Comparison of ENCODE assay signal across 8 cellular contexts in the genomic region with DNA sequence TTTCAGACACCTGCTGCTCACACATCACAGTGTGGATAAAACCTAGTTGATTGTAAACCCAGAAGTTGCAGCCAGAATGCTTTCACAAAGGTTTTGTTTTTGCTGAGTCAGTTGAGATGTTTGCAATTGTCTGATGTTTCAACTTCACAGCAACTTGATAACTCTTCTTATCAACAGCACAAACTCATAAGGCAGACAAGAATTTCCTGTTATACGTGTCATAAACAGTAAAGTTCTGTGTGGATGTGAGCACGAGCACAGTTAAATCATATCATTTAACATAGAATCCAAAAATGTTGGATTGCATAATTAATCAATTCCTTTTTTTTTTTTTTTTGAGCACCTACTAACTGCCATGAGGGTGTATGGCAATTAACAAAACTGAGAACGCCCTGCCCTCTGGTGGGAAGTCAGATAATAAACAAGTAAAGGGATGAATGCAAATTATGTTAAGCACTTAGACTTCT.
DNase-seq lines count a peak whose midpoint lies in the region; ATAC-seq, FAIRE-seq and TF ChIP-seq lines count a peak whose summit lies in the region.

No MANE protein-coding gene starts in this region.

- no peak for FAIRE-seq in small intestine (lab: Jason Lieb, UNC)

- H3K4me1 ChIP-seq in small intestine (ENCODE audit: control insufficient read depth in 2 of 2, insufficient read depth in 1 of 2, low read depth in 1 of 2, low read length in 1 of 2) = no peaks in the 10 kb centered on the region

- DNase-seq in activated naive CD4-positive, alpha-beta T cell treated with anti-CD3 and anti-CD28 coated beads, Interleukin-2, amount 10 ng/mL, durations not matched to agents 7 days and 5 days = peak; percentile 24
- DNase-seq in activated naive CD4-positive, alpha-beta T cell treated with anti-CD3 and anti-CD28 coated beads, Interleukin-2, amount 50 U/mL, for 16 hours = no peak
- DNase-seq in OCI-M1 (lab: John Stamatoyannopoulos, UW) (peak; percentile 80), erythroblast (lab: John Stamatoyannopoulos, UW) (peak; percentile 66 to 75), small intestine (peak; percentile 36), amniotic stem cell (lab: John Stamatoyannopoulos, UW) (no peak)

- no peak overlapping the region for H3K27ac Mint-ChIP-seq in activated naive CD4-positive, alpha-beta T cell treated with anti-CD3 and anti-CD28 coated beads, Interleukin-2, amount 10 ng/mL, durations not matched to agents 7 days and 5 days

- H3K9me3 Mint-ChIP-seq in activated naive CD4-positive, alpha-beta T cell treated with anti-CD3 and anti-CD28 coated beads, Interleukin-2, amount 10 ng/mL, durations not matched to agents 7 days and 5 days = no peaks in the 10 kb centered on the region

- CTCF ChIA-PET in activated naive CD4-positive, alpha-beta T cell treated with anti-CD3 and anti-CD28 coated beads, Interleukin-2, amount 10 ng/mL, durations not matched to agents 7 days and 5 days (lab: Charles Lee) = interaction anchor here (0.7 to 1.3 kb wide), 2 partner anchors 473 to 1186 kb away, joined by 3 read pairs; no protein-coding TSS in a partner anchor

- no peaks in the 10 kb centered on the region for H3K27me3 ChIP-seq in small intestine (ENCODE audit: control insufficient read depth in 2 of 2, insufficient read depth in 2 of 2, low read length in 2 of 2)

- ATAC-seq in HG02884 (IDR thresholded peaks at IDR 0.05; ENCODE audit: unreplicated experiment) = no peak
- ATAC-seq in HG02642 (IDR thresholded peaks at IDR 0.05; ENCODE audit: poor library complexity, unreplicated experiment) = no peak

- H3K27ac ChIP-seq in small intestine (ENCODE audit: low read depth in 1 of 2, low read length in 1 of 2) = no peak overlapping the region

- H3K36me3 Mint-ChIP-seq in activated naive CD4-positive, alpha-beta T cell treated with anti-CD3 and anti-CD28 coated beads, Interleukin-2, amount 10 ng/mL, durations not matched to agents 7 days and 5 days = no peaks in the 10 kb centered on the region

- no peaks in the 10 kb centered on the region for H3K9me3 ChIP-seq in small intestine (ENCODE audit: control insufficient read depth, low read depth)

- H3K4me3 Mint-ChIP-seq in activated naive CD4-positive, alpha-beta T cell treated with anti-CD3 and anti-CD28 coated beads, Interleukin-2, amount 10 ng/mL, durations not matched to agents 7 days and 5 days = no peak overlapping the region

- no peaks in the 10 kb centered on the region for H3K4me1 Mint-ChIP-seq in activated naive CD4-positive, alpha-beta T cell treated with anti-CD3 and anti-CD28 coated beads, Interleukin-2, amount 10 ng/mL, durations not matched to agents 7 days and 5 days

- H3K27me3 Mint-ChIP-seq in activated naive CD4-positive, alpha-beta T cell treated with anti-CD3 and anti-CD28 coated beads, Interleukin-2, amount 10 ng/mL, durations not matched to agents 7 days and 5 days = no peaks in the 10 kb centered on the region

- no peak for TF ChIP-seq POLR2A in erythroblast (IDR thresholded peaks at IDR 0.05; ENCODE audit: low read length)

- WGBS in small intestine, 3 donors = 9 to 26% (median 20%) methylated on average over 3 of the region's 3 CpGs

- no peak overlapping the region for H3K4me3 ChIP-seq in small intestine (ENCODE audit: low read depth in 1 of 2, low read length in 2 of 2)

- H3K36me3 ChIP-seq in small intestine (ENCODE audit: control insufficient read depth in 2 of 2, insufficient read depth in 2 of 2, low read length in 2 of 2) = no peaks in the 10 kb centered on the region

Comparison
In these comparisons a context has a peak if more than half of its experiments do, and no peak if none do; other contexts are left out.
1. DNase-seq: peak in activated naive CD4-positive, alpha-beta T cell treated with anti-CD3 and anti-CD28 coated beads, Interleukin-2, amount 10 ng/mL, durations not matched to agents 7 days and 5 days (single experiment), OCI-M1 (single experiment), erythroblast (2 of 2) and small intestine (single experiment); none in activated naive CD4-positive, alpha-beta T cell treated with anti-CD3 and anti-CD28 coated beads, Interleukin-2, amount 50 U/mL, for 16 hours (single experiment) and amniotic stem cell (single experiment).